Comparison of ENCODE assay signal across 8 cellular contexts in genomic region chr15:66566963-66567531, GRCh38.
DNase-seq lines count a peak whose midpoint lies in the region; ATAC-seq and TF ChIP-seq lines count a peak whose summit lies in the region.

No MANE protein-coding gene starts in this region.

- H3K27ac ChIP-seq in RWPE2 (ENCODE audit: poor library complexity, severe bottlenecking): no peak overlapping the region

- TF ChIP-seq CTCF in LNCAP (IDR thresholded peaks at IDR 0.05) (peak; percentile 81), RWPE2 (IDR thresholded peaks at IDR 0.05; ENCODE audit: poor library complexity, severe bottlenecking) (peak; percentile 98)

- no peaks in the 10 kb centered on the region for H3K27me3 ChIP-seq in RWPE2 (ENCODE audit: insufficient read depth, poor library complexity, severe bottlenecking)

- peak; percentile 67 for DNase-seq in EH (ENCODE audit: low read depth)
- no peak for DNase-seq in RWPE2 (ENCODE audit: low spot score)
- peak; percentile 74 for DNase-seq in activated effector memory CD4-positive, alpha-beta T cell treated with anti-CD3 and anti-CD28 coated beads, Interleukin-2, amount 50 U/mL, for 16 hours
- peak; percentile 47 for DNase-seq in globus pallidus (ENCODE audit: low spot score)
- peak in 7 of 10 donors; percentile 35 to 84 (median 48) for DNase-seq in posterior cingulate gyrus

- no peaks in the 10 kb centered on the region for H3K9me3 ChIP-seq in RWPE2 (ENCODE audit: severe bottlenecking)

- H3K36me3 ChIP-seq in RWPE2 (ENCODE audit: low read depth): no peaks in the 10 kb centered on the region

- ATAC-seq in RWPE2 (ENCODE audit: low read depth) (peak; percentile 76), HG02610 (IDR thresholded peaks at IDR 0.05; ENCODE audit: unreplicated experiment) (no peak), HG03139 (IDR thresholded peaks at IDR 0.05; ENCODE audit: unreplicated experiment) (no peak)

- H3K4me1 ChIP-seq in RWPE2 (ENCODE audit: insufficient read depth, poor library complexity, severe bottlenecking): no peaks in the 10 kb centered on the region

- intact Hi-C loops in posterior cingulate gyrus (cut with DNase I): no loop called here

- H3K4me3 ChIP-seq in RWPE2 (ENCODE audit: severe bottlenecking): no peak overlapping the region
